32 cellular contexts compared by ENCODE assay signal in genomic region chr3:154307363-154307762, GRCh38. TPM values are rescaled to one million over a fixed set of nuclear protein-coding genes. Genes with fewer than 3 reads are reported as not detected.
DNase-seq lines count a peak whose midpoint lies in the region; ATAC-seq and TF ChIP-seq lines count a peak whose summit lies in the region.
"Had no signal": no experiment of that assay in that cellular context is flagged by ENCODE, and none has a peak within 500 bp of the region (broad histone marks: within the 10 kb centered on the region; RNA-seq: fewer than 3 reads in every experiment).

No MANE protein-coding gene starts in this region.

- no peak for TF ChIP-seq POLR2A in breast epithelium (IDR thresholded peaks at IDR 0.05)

- H3K36me3 ChIP-seq in colonic mucosa (no peaks in the 10 kb centered on the region), breast epithelium (peaks cover 10% of the 10 kb centered on the region)
- H3K36me3 ChIP-seq: uterus had no signal

- no peaks in the 10 kb centered on the region for H3K9me3 Mint-ChIP-seq in activated T-cell treated with anti-CD3 and anti-CD28 coated beads, Interleukin-2, amount 50 U/mL, for 72 hours
- no peaks in the 10 kb centered on the region for H3K9me3 Mint-ChIP-seq in activated naive CD8-positive, alpha-beta T cell treated with anti-CD3 and anti-CD28 coated beads for 36 hours
- H3K9me3 Mint-ChIP-seq in stimulated activated effector memory CD8-positive, alpha-beta T cell treated with anti-CD3 and anti-CD28 coated beads, Interleukin-12 subunit alpha, Interleukin-12 subunit beta, amount 100 ng/mL, for 72 hours: no peaks in the 10 kb centered on the region
- H3K9me3 Mint-ChIP-seq: memory B cell; T-helper 1 cell treated with Interleukin-12 subunit alpha and Interleukin-12 subunit beta and Interleukin-4 antibody, amounts not matched to agents 30 μg/mL and 1 μg/mL, for 36 hours had no signal

- no peak overlapping the region for H3K27ac ChIP-seq in colonic mucosa
- H3K27ac ChIP-seq in breast epithelium: no peak overlapping the region
- H3K27ac ChIP-seq: left lung, parathyroid adenoma, right atrium auricular region, uterus had no signal

- H3K27ac Mint-ChIP-seq in activated T-cell treated with anti-CD3 and anti-CD28 coated beads, Interleukin-2, amount 50 U/mL, for 72 hours: peak overlapping the region; percentile 18
- H3K27ac Mint-ChIP-seq in activated naive CD8-positive, alpha-beta T cell treated with anti-CD3 and anti-CD28 coated beads for 36 hours: peak overlapping the region; percentile 38
- H3K27ac Mint-ChIP-seq in stimulated activated effector memory CD8-positive, alpha-beta T cell treated with anti-CD3 and anti-CD28 coated beads, Interleukin-12 subunit alpha, Interleukin-12 subunit beta, amount 100 ng/mL, for 72 hours: peak overlapping the region; percentile 49
- H3K27ac Mint-ChIP-seq: activated CD8-positive, alpha-beta memory T cell treated with anti-CD3 and anti-CD28 coated beads, Interleukin-2, amount 10 ng/mL, durations not matched to agents 7 days and 5 days; memory B cell; T-helper 1 cell treated with Interleukin-12 subunit alpha and Interleukin-12 subunit beta and Interleukin-4 antibody, amounts not matched to agents 30 μg/mL and 1 μg/mL, for 36 hours had no signal

- DNase-seq in activated T-cell treated with anti-CD3 and anti-CD28 coated beads, Interleukin-2, amount 50 U/mL, for 72 hours: no peak
- DNase-seq in activated T-cell treated with anti-CD3 and anti-CD28 coated beads for 4 hours (no peak), EH (ENCODE audit: low read depth) (peak; percentile 1), colonic mucosa (no peak), breast epithelium (ENCODE audit: low spot score in 2 of 2) (no peak)
- DNase-seq in activated naive CD8-positive, alpha-beta T cell treated with anti-CD3 and anti-CD28 coated beads for 36 hours: no peak
- no peak for DNase-seq in stimulated activated effector memory CD8-positive, alpha-beta T cell treated with anti-CD3 and anti-CD28 coated beads, Interleukin-12 subunit alpha, Interleukin-12 subunit beta, amount 100 ng/mL, for 72 hours (ENCODE audit: low spot score in 2 of 2)
- DNase-seq: ACHN; activated CD8-positive, alpha-beta memory T cell treated with anti-CD3 and anti-CD28 coated beads, Interleukin-2, amount 10 ng/mL, durations not matched to agents 7 days and 5 days; BE2C; Caco-2; cerebellar nuclear complex; DMS53; foreskin fibroblast; head of caudate nucleus; islet precursor cell; left lung; NCI-H1417; NCI-H2081; NCI-H2227 treated with DMSO at 0.1 percent for 48 hours; SK-N-SH; small intestine; stimulated activated naive CD4-positive, alpha-beta T cell treated with Interleukin-2 at 50 U/mL for 16 hours; uterus had no signal

- peaks cover 13 to 35% of the 10 kb centered on the region in 2 donors for H3K36me3 Mint-ChIP-seq in activated T-cell treated with anti-CD3 and anti-CD28 coated beads, Interleukin-2, amount 50 U/mL, for 72 hours (ENCODE audit: insufficient read depth in 2 of 2)
- H3K36me3 Mint-ChIP-seq in activated naive CD8-positive, alpha-beta T cell treated with anti-CD3 and anti-CD28 coated beads for 36 hours: peaks cover 24% of the 10 kb centered on the region
- H3K36me3 Mint-ChIP-seq in stimulated activated effector memory CD8-positive, alpha-beta T cell treated with anti-CD3 and anti-CD28 coated beads, Interleukin-12 subunit alpha, Interleukin-12 subunit beta, amount 100 ng/mL, for 72 hours: peaks cover 100% of the 10 kb centered on the region

- H3K9ac ChIP-seq in colonic mucosa (ENCODE audit: low read depth in 2 of 2, low read length in 2 of 2): no peak overlapping the region
- H3K9ac ChIP-seq: parathyroid adenoma, SK-N-SH had no signal

- intact Hi-C loops in colonic mucosa (cut with DNase I): no loop called here
- intact Hi-C loops in breast epithelium (cut with DNase I; ENCODE audit: low total_unique reads): no loop called here

- H3K27me3 ChIP-seq in colonic mucosa (no peaks in the 10 kb centered on the region), breast epithelium (no peaks in the 10 kb centered on the region)
- H3K27me3 ChIP-seq: BE2C, left lung, right atrium auricular region, uterus had no signal

- peak overlapping the region in 1 of 2 donors; percentile 2 for H3K4me3 Mint-ChIP-seq in activated T-cell treated with anti-CD3 and anti-CD28 coated beads, Interleukin-2, amount 50 U/mL, for 72 hours
- H3K4me3 Mint-ChIP-seq in activated naive CD8-positive, alpha-beta T cell treated with anti-CD3 and anti-CD28 coated beads for 36 hours: no peak overlapping the region
- H3K4me3 Mint-ChIP-seq in stimulated activated effector memory CD8-positive, alpha-beta T cell treated with anti-CD3 and anti-CD28 coated beads, Interleukin-12 subunit alpha, Interleukin-12 subunit beta, amount 100 ng/mL, for 72 hours: no peak overlapping the region
- H3K4me3 Mint-ChIP-seq: activated CD8-positive, alpha-beta memory T cell treated with anti-CD3 and anti-CD28 coated beads, Interleukin-2, amount 10 ng/mL, durations not matched to agents 7 days and 5 days; memory B cell; T-helper 1 cell treated with Interleukin-12 subunit alpha and Interleukin-12 subunit beta and Interleukin-4 antibody, amounts not matched to agents 30 μg/mL and 1 μg/mL, for 36 hours had no signal

- peak in 1 of 2 donors; percentile 17 for ATAC-seq in activated T-cell treated with anti-CD3 and anti-CD28 coated beads, Interleukin-2, amount 50 U/mL, for 72 hours (replicated peaks in 1 of 2)
- ATAC-seq in stimulated activated effector memory CD8-positive, alpha-beta T cell treated with anti-CD3 and anti-CD28 coated beads, Interleukin-12 subunit alpha, Interleukin-12 subunit beta, amount 100 ng/mL, for 72 hours: peak; percentile 51
- ATAC-seq: activated CD8-positive, alpha-beta memory T cell treated with anti-CD3 and anti-CD28 coated beads, Interleukin-2, amount 10 ng/mL, durations not matched to agents 7 days and 5 days; esophagus mucosa; HCT116; HepG2; left lung; Right ventricle myocardium inferior had no signal

- TF ChIP-seq CTCF in colonic mucosa (IDR thresholded peaks at IDR 0.05): no peak
- no peak for TF ChIP-seq CTCF in breast epithelium (IDR thresholded peaks at IDR 0.05)

- peaks cover 22% of the 10 kb centered on the region for H3K4me1 Mint-ChIP-seq in activated T-cell treated with anti-CD3 and anti-CD28 coated beads, Interleukin-2, amount 50 U/mL, for 72 hours (ENCODE audit: low read depth)
- H3K4me1 Mint-ChIP-seq in activated naive CD8-positive, alpha-beta T cell treated with anti-CD3 and anti-CD28 coated beads for 36 hours: peaks cover 17% of the 10 kb centered on the region
- H3K4me1 Mint-ChIP-seq in stimulated activated effector memory CD8-positive, alpha-beta T cell treated with anti-CD3 and anti-CD28 coated beads, Interleukin-12 subunit alpha, Interleukin-12 subunit beta, amount 100 ng/mL, for 72 hours: peaks cover 14% of the 10 kb centered on the region

- no peaks in the 10 kb centered on the region for H3K27me3 Mint-ChIP-seq in activated T-cell treated with anti-CD3 and anti-CD28 coated beads, Interleukin-2, amount 50 U/mL, for 72 hours (ENCODE audit: low read depth)
- no peaks in the 10 kb centered on the region for H3K27me3 Mint-ChIP-seq in activated naive CD8-positive, alpha-beta T cell treated with anti-CD3 and anti-CD28 coated beads for 36 hours
- H3K27me3 Mint-ChIP-seq: activated CD8-positive, alpha-beta memory T cell treated with anti-CD3 and anti-CD28 coated beads, Interleukin-2, amount 10 ng/mL, durations not matched to agents 7 days and 5 days; memory B cell had no signal

- no peak overlapping the region for H3K4me3 ChIP-seq in colonic mucosa
- no peak overlapping the region for H3K4me3 ChIP-seq in breast epithelium
- H3K4me3 ChIP-seq: left lung, right atrium auricular region, uterus had no signal

- H3K9me3 ChIP-seq in colonic mucosa (no peaks in the 10 kb centered on the region), breast epithelium (no peaks in the 10 kb centered on the region)
- H3K9me3 ChIP-seq: Caco-2, left lung, right atrium auricular region, SK-N-SH, uterus had no signal

- no peaks in the 10 kb centered on the region for H3K4me1 ChIP-seq in colonic mucosa
- H3K4me1 ChIP-seq in breast epithelium: no peaks in the 10 kb centered on the region
- H3K4me1 ChIP-seq: Caco-2, left lung, right atrium auricular region, uterus had no signal

RNA-seq across cellular contexts. Expression of gene DHX36, which starts 16.9 kb away (rescaled TPM):
- total RNA-seq in activated T-cell treated with anti-CD3 and anti-CD28 coated beads, Interleukin-2, amount 50 U/mL, for 72 hours: 10 to 100 TPM; 73.9 to 76.7 TPM
- 10 to 100 TPM; 79.1 to 82.2 TPM for total RNA-seq in activated naive CD8-positive, alpha-beta T cell treated with anti-CD3 and anti-CD28 coated beads for 36 hours
- total RNA-seq in colonic mucosa (10 to 100 TPM; 40.7 to 51.8 TPM), breast epithelium (100 to 1,000 TPM in 1 of 3 donors, 10 to 100 TPM in 2; 46.1 to 122 (median 88.8) TPM)
